ENCODE assay signal across 8 cellular contexts in genomic region chr16:85334718-85335583, GRCh38.
DNase-seq lines count a peak whose midpoint lies in the region; ATAC-seq and TF ChIP-seq lines count a peak whose summit lies in the region.

No MANE protein-coding gene starts in this region.

- CTCF ChIA-PET in WTC11 (lab: Charles Lee) = interaction anchor here (0.7 to 2.7 kb wide), 34 partner anchors 10 to 381 kb away, joined by 3 to 33 read pairs (median 4); partner anchors contain the start of gene GSE1

- intact Hi-C loops in posterior vena cava (cut with DNase I) = no loop called here

- peaks cover 55% of the 10 kb centered on the region for H3K27me3 ChIP-seq in iPS-18a (ENCODE audit: control insufficient read depth, insufficient read depth, low read length)

- no peaks in the 10 kb centered on the region for H3K36me3 Mint-ChIP-seq in WTC11

- POLR2A ChIA-PET in WTC11 (lab: Charles Lee) = interaction anchor here (0.6 kb wide), 1 partner anchor 50 kb away, joined by 5 read pairs; no protein-coding TSS in a partner anchor

- peak overlapping the region; percentile 57 for H3K4me3 ChIP-seq in iPS-18a (ENCODE audit: low read length)

- no peaks in the 10 kb centered on the region for H3K36me3 ChIP-seq in iPS-18a (ENCODE audit: control insufficient read depth, low read depth, low read length)

- peak overlapping the region; percentile 28 for H3K9ac ChIP-seq in iPS-18a (ENCODE audit: low read length)

- DNase-seq in NCI-H510A treated with DMSO at 0.1 percent for 48 hours (lab: John Stamatoyannopoulos, UW) = peak; percentile 56
- DNase-seq in NCI-H510A (lab: John Stamatoyannopoulos, UW) = no peak
- DNase-seq in WTC11 (ENCODE audit: low spot score) = peak; percentile 59
- DNase-seq in stimulated activated CD4-positive, alpha-beta T cell treated with anti-CD3 and anti-CD28 coated beads, Interleukin-1b, Interleukin-23, amount 100 ng/mL, for 4 hours (ENCODE audit: low read depth in 2 of 2) = peak; percentile 6 to 21
- no peak for DNase-seq in RPMI8226
- DNase-seq in posterior vena cava (ENCODE audit: low spot score) = no peak

- ATAC-seq in WTC11 (peak; percentile 51), GM21619 (IDR thresholded peaks at IDR 0.05; ENCODE audit: unreplicated experiment) (no peak)

- peaks cover 67% of the 10 kb centered on the region for H3K4me1 Mint-ChIP-seq in WTC11

- peaks cover 64% of the 10 kb centered on the region for H3K27me3 Mint-ChIP-seq in WTC11 (ENCODE audit: low read depth)

- H3K27ac ChIP-seq in iPS-18a (ENCODE audit: low read length) = no peak overlapping the region

- no peak for TF ChIP-seq CTCF in WTC11 (IDR thresholded peaks at IDR 0.05)

- H3K27ac Mint-ChIP-seq in WTC11 = peak overlapping the region; percentile 77

- H3K9me3 ChIP-seq in iPS-18a (ENCODE audit: control insufficient read depth, low read depth, low read length) = no peaks in the 10 kb centered on the region

- H3K4me3 Mint-ChIP-seq in WTC11 = peak overlapping the region; percentile 66

- H3K4me1 ChIP-seq in iPS-18a (ENCODE audit: control insufficient read depth, low read depth, low read length) = peaks cover 30% of the 10 kb centered on the region

- H3K9me3 Mint-ChIP-seq in WTC11 = no peaks in the 10 kb centered on the region

TF ChIP-seq in WTC11, 78 proteins besides CTCF, POLR2A, EP300 and RAD21 (continues in another document):
- no peak for TF ChIP-seq PRDM15 (CRISPR knock-in tag; IDR thresholded peaks at IDR 0.05)
- TF ChIP-seq OVOL2 (CRISPR knock-in tag; IDR thresholded peaks at IDR 0.05; ENCODE audit: borderline replicate concordance) = no peak
- no peak for TF ChIP-seq ZNF317 (CRISPR knock-in tag; IDR thresholded peaks at IDR 0.05; ENCODE audit: borderline replicate concordance, low read depth)
- no peak for TF ChIP-seq NR2C2 (CRISPR knock-in tag; IDR thresholded peaks at IDR 0.05)
- no peak for TF ChIP-seq ZNF232 (CRISPR knock-in tag; IDR thresholded peaks at IDR 0.05)
- TF ChIP-seq ZBTB21 (CRISPR knock-in tag; IDR thresholded peaks at IDR 0.05; ENCODE audit: borderline replicate concordance) = no peak
- no peak for TF ChIP-seq ZNF532 (CRISPR knock-in tag; IDR thresholded peaks at IDR 0.05; ENCODE audit: borderline replicate concordance)
- TF ChIP-seq, protein P1, sequence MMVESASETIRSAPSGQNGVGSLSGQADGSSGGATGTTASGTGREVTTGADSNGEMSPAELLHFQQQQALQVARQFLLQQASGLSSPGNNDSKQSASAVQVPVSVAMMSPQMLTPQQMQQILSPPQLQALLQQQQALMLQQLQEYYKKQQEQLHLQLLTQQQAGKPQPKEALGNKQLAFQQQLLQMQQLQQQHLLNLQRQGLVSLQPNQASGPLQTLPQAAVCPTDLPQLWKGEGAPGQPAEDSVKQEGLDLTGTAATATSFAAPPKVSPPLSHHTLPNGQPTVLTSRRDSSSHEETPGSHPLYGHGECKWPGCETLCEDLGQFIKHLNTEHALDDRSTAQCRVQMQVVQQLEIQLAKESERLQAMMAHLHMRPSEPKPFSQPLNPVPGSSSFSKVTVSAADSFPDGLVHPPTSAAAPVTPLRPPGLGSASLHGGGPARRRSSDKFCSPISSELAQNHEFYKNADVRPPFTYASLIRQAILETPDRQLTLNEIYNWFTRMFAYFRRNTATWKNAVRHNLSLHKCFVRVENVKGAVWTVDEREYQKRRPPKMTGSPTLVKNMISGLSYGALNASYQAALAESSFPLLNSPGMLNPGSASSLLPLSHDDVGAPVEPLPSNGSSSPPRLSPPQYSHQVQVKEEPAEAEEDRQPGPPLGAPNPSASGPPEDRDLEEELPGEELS (CRISPR knock-in tag; IDR thresholded peaks at IDR 0.05) = no peak; the same call in 1 of the 2 replicates
- TF ChIP-seq, protein P2, sequence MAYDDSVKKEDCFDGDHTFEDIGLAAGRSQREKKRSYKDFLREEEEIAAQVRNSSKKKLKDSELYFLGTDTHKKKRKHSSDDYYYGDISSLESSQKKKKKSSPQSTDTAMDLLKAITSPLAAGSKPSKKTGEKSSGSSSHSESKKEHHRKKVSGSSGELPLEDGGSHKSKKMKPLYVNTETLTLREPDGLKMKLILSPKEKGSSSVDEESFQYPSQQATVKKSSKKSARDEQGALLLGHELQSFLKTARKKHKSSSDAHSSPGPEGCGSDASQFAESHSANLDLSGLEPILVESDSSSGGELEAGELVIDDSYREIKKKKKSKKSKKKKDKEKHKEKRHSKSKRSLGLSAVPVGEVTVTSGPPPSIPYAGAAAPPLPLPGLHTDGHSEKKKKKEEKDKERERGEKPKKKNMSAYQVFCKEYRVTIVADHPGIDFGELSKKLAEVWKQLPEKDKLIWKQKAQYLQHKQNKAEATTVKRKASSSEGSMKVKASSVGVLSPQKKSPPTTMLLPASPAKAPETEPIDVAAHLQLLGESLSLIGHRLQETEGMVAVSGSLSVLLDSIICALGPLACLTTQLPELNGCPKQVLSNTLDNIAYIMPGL (CRISPR knock-in tag; IDR thresholded peaks at IDR 0.05) = no peak
- no peak for TF ChIP-seq MXD4 (CRISPR knock-in tag; IDR thresholded peaks at IDR 0.05; ENCODE audit: borderline replicate concordance)
- TF ChIP-seq TEAD1 (CRISPR knock-in tag; IDR thresholded peaks at IDR 0.05) = no peak
- TF ChIP-seq ETV6 (CRISPR knock-in tag; IDR thresholded peaks at IDR 0.05) = peak; percentile 73
- no peak for TF ChIP-seq SMAD3 (CRISPR knock-in tag; IDR thresholded peaks at IDR 0.05; ENCODE audit: borderline replicate concordance)
- TF ChIP-seq GABPB1 (CRISPR knock-in tag; IDR thresholded peaks at IDR 0.05) = no peak
- TF ChIP-seq, protein P3, sequence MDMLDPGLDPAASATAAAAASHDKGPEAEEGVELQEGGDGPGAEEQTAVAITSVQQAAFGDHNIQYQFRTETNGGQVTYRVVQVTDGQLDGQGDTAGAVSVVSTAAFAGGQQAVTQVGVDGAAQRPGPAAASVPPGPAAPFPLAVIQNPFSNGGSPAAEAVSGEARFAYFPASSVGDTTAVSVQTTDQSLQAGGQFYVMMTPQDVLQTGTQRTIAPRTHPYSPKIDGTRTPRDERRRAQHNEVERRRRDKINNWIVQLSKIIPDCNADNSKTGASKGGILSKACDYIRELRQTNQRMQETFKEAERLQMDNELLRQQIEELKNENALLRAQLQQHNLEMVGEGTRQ (CRISPR knock-in tag; IDR thresholded peaks at IDR 0.05) = peak; percentile 76
- no peak for TF ChIP-seq GTF2I (CRISPR knock-in tag; conservative IDR thresholded peaks at IDR 0.05)
- no peak for TF ChIP-seq NFATC4 (CRISPR knock-in tag; IDR thresholded peaks at IDR 0.05)
- no peak for TF ChIP-seq NR1H2 (CRISPR knock-in tag; IDR thresholded peaks at IDR 0.05)
- no peak for TF ChIP-seq NR3C1 (CRISPR knock-in tag; conservative IDR thresholded peaks at IDR 0.05; ENCODE audit: low read depth)

Comparison
In these comparisons a context has a peak if more than half of its experiments do, and no peak if none do; other contexts are left out.
1. DNase-seq: peak in NCI-H510A treated with DMSO at 0.1 percent for 48 hours (single experiment), WTC11 (single experiment) and stimulated activated CD4-positive, alpha-beta T cell treated with anti-CD3 and anti-CD28 coated beads, Interleukin-1b, Interleukin-23, amount 100 ng/mL, for 4 hours (2 of 2); none in NCI-H510A (single experiment), RPMI8226 (single experiment) and posterior vena cava (single experiment).